ENCODE assay signal across 1 cellular context in the genomic region with DNA sequence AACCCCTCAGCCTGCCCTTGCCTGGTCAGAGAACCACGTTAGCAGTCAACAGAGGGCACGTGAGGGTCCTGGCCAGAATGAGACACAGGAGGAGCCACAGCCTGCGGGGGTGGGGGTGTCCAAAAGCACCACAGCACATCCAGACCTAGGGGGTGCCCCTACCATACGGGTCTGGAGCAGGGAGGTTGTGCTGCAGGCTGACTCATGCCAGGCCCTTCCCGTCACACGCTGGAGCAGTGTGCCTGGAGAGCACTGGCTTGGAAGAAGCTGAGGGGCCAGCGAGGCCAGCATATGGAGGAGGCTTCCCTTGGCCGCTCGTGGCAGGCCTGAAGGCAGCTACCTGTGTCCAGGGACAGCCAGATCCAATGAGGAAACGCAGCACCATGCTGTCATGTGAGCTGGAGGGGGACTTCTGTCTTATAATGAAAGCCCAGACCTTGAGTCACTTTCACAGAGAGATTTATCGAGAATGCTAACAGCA.
TF ChIP-seq lines count a peak whose summit lies in the region.

No MANE protein-coding gene starts in this region.

TF ChIP-seq in endothelial cell of umbilical vein, 7 proteins besides CTCF, POLR2A, EP300 and RAD21:
- TF ChIP-seq, protein P1, sequence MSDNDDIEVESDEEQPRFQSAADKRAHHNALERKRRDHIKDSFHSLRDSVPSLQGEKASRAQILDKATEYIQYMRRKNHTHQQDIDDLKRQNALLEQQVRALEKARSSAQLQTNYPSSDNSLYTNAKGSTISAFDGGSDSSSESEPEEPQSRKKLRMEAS (IDR thresholded peaks at IDR 0.05; ENCODE audit: insufficient read depth, insufficient read length), result no peak
- TF ChIP-seq POLR2AphosphoS5 (IDR thresholded peaks at IDR 0.05; ENCODE audit: insufficient read depth, low read depth, low read length) (no peak), EZH2 (IDR thresholded peaks at IDR 0.05; ENCODE audit: borderline replicate concordance, low read depth, low read length, severe bottlenecking) (no peak), JUN (IDR thresholded peaks at IDR 0.05; ENCODE audit: borderline replicate concordance, insufficient read depth, insufficient read length, low read depth) (no peak), FOS (IDR thresholded peaks at IDR 0.05; ENCODE audit: borderline replicate concordance, insufficient read depth, low read length) (no peak), MYC (IDR thresholded peaks at IDR 0.05; ENCODE audit: low read depth, low read length) (no peak), GATA2 (IDR thresholded peaks at IDR 0.05; ENCODE audit: insufficient read depth, insufficient read length, low read depth, low read length) (no peak)
